Comparison of ENCODE assay signal across 13 cellular contexts in the genomic region with DNA sequence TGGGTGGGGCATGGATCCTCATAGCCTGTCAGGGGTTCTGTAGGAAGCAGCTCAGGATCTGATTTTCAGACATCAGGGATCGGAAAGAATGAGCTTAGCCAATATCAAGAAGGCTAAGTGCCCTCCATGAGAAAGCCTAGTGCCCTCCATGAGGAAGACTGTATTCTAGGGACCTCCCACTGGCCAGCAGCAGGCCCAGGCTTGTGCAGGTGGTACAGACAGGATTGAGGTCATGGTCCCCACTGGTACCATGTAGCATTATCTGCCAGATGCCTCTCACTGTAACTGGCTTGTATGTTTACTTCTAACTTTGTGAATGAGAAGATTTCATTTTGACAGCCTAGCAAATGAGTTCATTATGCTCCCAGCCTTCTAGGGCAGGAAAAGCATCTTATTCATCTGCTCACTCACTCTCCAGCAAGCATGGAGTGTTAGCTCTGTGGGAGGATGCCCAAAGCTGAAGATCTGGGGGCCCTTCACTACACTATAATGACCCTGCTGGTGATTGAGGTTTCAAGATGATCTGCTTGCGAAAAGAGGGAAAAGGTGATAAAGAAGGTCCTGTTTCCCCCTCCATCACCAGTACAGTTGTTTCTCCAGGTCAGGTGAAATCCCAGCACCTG. TPM values are rescaled to one million over a fixed set of nuclear protein-coding genes. Genes with fewer than 3 reads are reported as not detected.
DNase-seq lines count a peak whose midpoint lies in the region; ATAC-seq lines count a peak whose summit lies in the region.
"Had no signal": no experiment of that assay in that cellular context is flagged by ENCODE, and none has a peak within 500 bp of the region (broad histone marks: within the 10 kb centered on the region; RNA-seq: fewer than 3 reads in every experiment).

No MANE protein-coding gene starts in this region.

- intact Hi-C loops in activated T-helper 2 cell treated with anti-CD3 and anti-CD28 coated beads, Interferon-gamma antibody, Interleukin-2, Interleukin-4, amounts not matched to agents 10 μg/mL and 5 μg/mL and 100 μg/mL, durations not matched to agents 14 hours and 24 hours and 36 hours (cut with micrococcal nuclease): loop anchor here (1.0 kb wide), 1 partner anchor 7 kb away; a partner anchor contains a TSS

- ATAC-seq in GM19397 (IDR thresholded peaks at IDR 0.05; ENCODE audit: unreplicated experiment): peak; percentile 13
- ATAC-seq in HG03025 (IDR thresholded peaks at IDR 0.05; ENCODE audit: low FRiP score, unreplicated experiment): peak; percentile 13
- ATAC-seq: A549 had no signal

- peak overlapping the region; percentile 59 for H3K4me3 Mint-ChIP-seq in T-helper 1 cell treated with Interleukin-12 subunit alpha and Interleukin-12 subunit beta and Interleukin-4 antibody, amounts not matched to agents 30 μg/mL and 1 μg/mL, for 36 hours
- H3K4me3 Mint-ChIP-seq in activated T-helper 2 cell treated with anti-CD3 and anti-CD28 coated beads, Interferon-gamma antibody, Interleukin-2, Interleukin-4, amounts not matched to agents 10 μg/mL and 5 μg/mL and 100 μg/mL, durations not matched to agents 14 hours and 24 hours and 36 hours (ENCODE audit: low read depth): no peak overlapping the region

- peaks cover 38% of the 10 kb centered on the region for H3K27me3 Mint-ChIP-seq in T-helper 1 cell treated with Interleukin-12 subunit alpha and Interleukin-12 subunit beta and Interleukin-4 antibody, amounts not matched to agents 30 μg/mL and 1 μg/mL, for 36 hours (ENCODE audit: low read depth)
- peaks cover 19% of the 10 kb centered on the region for H3K27me3 Mint-ChIP-seq in activated T-helper 2 cell treated with anti-CD3 and anti-CD28 coated beads, Interferon-gamma antibody, Interleukin-2, Interleukin-4, amounts not matched to agents 10 μg/mL and 5 μg/mL and 100 μg/mL, durations not matched to agents 14 hours and 24 hours and 36 hours (ENCODE audit: low read depth)

- no peak for DNase-seq in T-helper 1 cell
- no peak for DNase-seq in activated T-helper 2 cell treated with anti-CD3 and anti-CD28 coated beads, Interferon-gamma antibody, Interleukin-2, Interleukin-4, amounts not matched to agents 10 μg/mL and 5 μg/mL and 100 μg/mL, durations not matched to agents 14 hours and 24 hours and 36 hours (ENCODE audit: low spot score)
- no peak for DNase-seq in cerebellum (ENCODE audit: low spot score)
- no peak for DNase-seq in SW 1271 (lab: John Stamatoyannopoulos, UW)
- no peak for DNase-seq in globus pallidus (ENCODE audit: low spot score)
- DNase-seq: cerebellar nuclear complex, GF-D8, NCI-H1436 treated with DMSO at 0.1 percent for 48 hours, NCI-H774 had no signal

- peaks cover 50% of the 10 kb centered on the region for H3K4me1 Mint-ChIP-seq in T-helper 1 cell treated with Interleukin-12 subunit alpha and Interleukin-12 subunit beta and Interleukin-4 antibody, amounts not matched to agents 30 μg/mL and 1 μg/mL, for 36 hours (ENCODE audit: low read depth)
- peaks cover 29% of the 10 kb centered on the region for H3K4me1 Mint-ChIP-seq in activated T-helper 2 cell treated with anti-CD3 and anti-CD28 coated beads, Interferon-gamma antibody, Interleukin-2, Interleukin-4, amounts not matched to agents 10 μg/mL and 5 μg/mL and 100 μg/mL, durations not matched to agents 14 hours and 24 hours and 36 hours (ENCODE audit: low read depth)

- H3K27ac Mint-ChIP-seq in T-helper 1 cell treated with Interleukin-12 subunit alpha and Interleukin-12 subunit beta and Interleukin-4 antibody, amounts not matched to agents 30 μg/mL and 1 μg/mL, for 36 hours: peak overlapping the region; percentile 83
- peak overlapping the region; percentile 60 for H3K27ac Mint-ChIP-seq in activated T-helper 2 cell treated with anti-CD3 and anti-CD28 coated beads, Interferon-gamma antibody, Interleukin-2, Interleukin-4, amounts not matched to agents 10 μg/mL and 5 μg/mL and 100 μg/mL, durations not matched to agents 14 hours and 24 hours and 36 hours

- peaks cover 4% of the 10 kb centered on the region for H3K9me3 Mint-ChIP-seq in T-helper 1 cell treated with Interleukin-12 subunit alpha and Interleukin-12 subunit beta and Interleukin-4 antibody, amounts not matched to agents 30 μg/mL and 1 μg/mL, for 36 hours
- no peaks in the 10 kb centered on the region for H3K9me3 Mint-ChIP-seq in activated T-helper 2 cell treated with anti-CD3 and anti-CD28 coated beads, Interferon-gamma antibody, Interleukin-2, Interleukin-4, amounts not matched to agents 10 μg/mL and 5 μg/mL and 100 μg/mL, durations not matched to agents 14 hours and 24 hours and 36 hours

- H3K36me3 Mint-ChIP-seq in T-helper 1 cell treated with Interleukin-12 subunit alpha and Interleukin-12 subunit beta and Interleukin-4 antibody, amounts not matched to agents 30 μg/mL and 1 μg/mL, for 36 hours (ENCODE audit: low read depth): peaks cover 11% of the 10 kb centered on the region
- H3K36me3 Mint-ChIP-seq in activated T-helper 2 cell treated with anti-CD3 and anti-CD28 coated beads, Interferon-gamma antibody, Interleukin-2, Interleukin-4, amounts not matched to agents 10 μg/mL and 5 μg/mL and 100 μg/mL, durations not matched to agents 14 hours and 24 hours and 36 hours (ENCODE audit: low read depth): peaks cover 5% of the 10 kb centered on the region

RNA-seq across cellular contexts. Expression of a gene that starts 7.5 kb away (rescaled TPM):
- 0.71 and 1.5 TPM in 2 replicates for total RNA-seq in activated T-helper 2 cell treated with anti-CD3 and anti-CD28 coated beads, Interferon-gamma antibody, Interleukin-2, Interleukin-4, amounts not matched to agents 10 μg/mL and 5 μg/mL and 100 μg/mL, durations not matched to agents 14 hours and 24 hours and 36 hours
- 25.0 TPM for total RNA-seq in cerebellum

Comparison
In these comparisons a context has a peak if more than half of its experiments do, and no peak if none do; other contexts are left out.
1. RNA of a gene that starts 7.5 kb away (total RNA-seq): 25.0 TPM in cerebellum (single experiment); 0.71 to 1.5 TPM in activated T-helper 2 cell treated with anti-CD3 and anti-CD28 coated beads, Interferon-gamma antibody, Interleukin-2, Interleukin-4, amounts not matched to agents 10 μg/mL and 5 μg/mL and 100 μg/mL, durations not matched to agents 14 hours and 24 hours and 36 hours; every median in the first group is over 10 times any median in the second.